Comparison of ENCODE assay signal across 14 cellular contexts in the genomic region with DNA sequence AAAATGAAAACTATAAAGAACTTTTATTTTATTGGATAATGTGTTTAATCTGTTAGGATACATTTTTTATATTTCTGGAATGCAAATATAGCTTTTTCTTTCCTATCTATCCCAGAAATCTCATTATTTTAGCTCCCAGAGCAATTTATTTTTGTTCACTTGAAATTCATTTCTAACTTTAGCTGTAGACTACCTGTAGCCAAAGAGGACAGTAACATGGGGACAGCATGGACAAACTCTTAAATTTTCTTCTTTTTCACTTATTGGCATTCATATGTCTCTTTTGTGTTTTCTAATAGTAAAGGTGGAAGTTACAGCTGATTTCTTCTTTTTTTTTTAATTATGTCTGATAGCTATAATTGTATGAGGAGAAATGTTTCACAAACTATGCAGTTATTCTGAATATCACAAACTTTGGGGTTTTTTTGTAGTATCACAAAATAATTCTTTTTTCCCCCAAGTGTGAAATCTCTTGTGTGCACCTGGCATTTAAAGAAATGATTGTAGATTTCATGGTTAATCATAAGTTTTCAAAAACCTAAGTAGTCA. TPM values are rescaled to one million over a fixed set of nuclear protein-coding genes. Genes with fewer than 3 reads are reported as not detected.
A peak's percentile ranks its signal among the peaks of the same experiment; 100 is the strongest.
DNase-seq lines count a peak whose midpoint lies in the region; ATAC-seq, FAIRE-seq and TF ChIP-seq lines count a peak whose summit lies in the region.
"Had no signal": no experiment of that assay in that cellular context is flagged by ENCODE, and none has a peak within 500 bp of the region (broad histone marks: within the 10 kb centered on the region; RNA-seq: fewer than 3 reads in every experiment).

No MANE protein-coding gene starts in this region.

- H3K4me2 ChIP-seq in keratinocyte (ENCODE audit: control insufficient read depth, extremely low read depth, insufficient read depth, low read depth, low read length), result peak overlapping the region; percentile 74

- H3K36me3 Mint-ChIP-seq in activated T-helper 17 cell treated with anti-CD3 and anti-CD28 coated beads, Interleukin-2, amount 50 U/mL, for 72 hours (ENCODE audit: low read depth), result peaks cover 80% of the 10 kb centered on the region

- ATAC-seq in heart right ventricle (no peak), GM19395 (IDR thresholded peaks at IDR 0.05; ENCODE audit: unreplicated experiment) (no peak), HG02852 (IDR thresholded peaks at IDR 0.05; ENCODE audit: unreplicated experiment) (no peak)
- no peak for ATAC-seq in activated T-helper 17 cell treated with anti-CD3 and anti-CD28 coated beads, Interleukin-2, amount 50 U/mL, for 72 hours (replicated peaks)

- H2AFZ ChIP-seq in keratinocyte (ENCODE audit: control insufficient read depth, low read length), result no peak overlapping the region

- H4K20me1 ChIP-seq in keratinocyte (ENCODE audit: control insufficient read depth, extremely low read depth, insufficient read depth, low read length), result no peaks in the 10 kb centered on the region

- intact Hi-C loops in heart right ventricle (cut with DNase I) (no loop called here), tibial artery (cut with DNase I; ENCODE audit: low total_unique reads) (no loop called here)

- H3K79me2 ChIP-seq in keratinocyte (ENCODE audit: control insufficient read depth, insufficient read depth, low read length), result peaks cover 2% of the 10 kb centered on the region

- H3K36me3 ChIP-seq in cardiac muscle cell (peaks cover 6% of the 10 kb centered on the region), heart right ventricle (peaks cover 0 to 42% (median 10%) of the 10 kb centered on the region in 9 donors), keratinocyte (ENCODE audit: control insufficient read depth in 2 of 2, extremely low read depth in 1 of 2, insufficient read depth in 2 of 2, low read length in 2 of 2) (peaks cover 4 to 8% of the 10 kb centered on the region in 2 experiments), tibial artery (peaks cover 4 to 6% (median 5%) of the 10 kb centered on the region in 3 donors)
- H3K36me3 ChIP-seq: prostate gland had no signal

- H3K9ac ChIP-seq in keratinocyte (ENCODE audit: control insufficient read depth, extremely low read depth, insufficient read depth, low read length), result peak overlapping the region; percentile 76

- H3K4me1 Mint-ChIP-seq in activated T-helper 17 cell treated with anti-CD3 and anti-CD28 coated beads, Interleukin-2, amount 50 U/mL, for 72 hours, result peaks cover 26% of the 10 kb centered on the region

- H3K4me1 ChIP-seq in cardiac muscle cell (ENCODE audit: low read depth), result peaks cover 18% of the 10 kb centered on the region
- H3K4me1 ChIP-seq in heart right ventricle, result peaks cover 0 to 54% (median 0%) of the 10 kb centered on the region in 9 donors
- H3K4me1 ChIP-seq in keratinocyte (ENCODE audit: control insufficient read depth, extremely low read depth, insufficient read depth, low read length), result peaks cover 33% of the 10 kb centered on the region
- peaks cover 0 to 34% (median 4%) of the 10 kb centered on the region in 4 donors for H3K4me1 ChIP-seq in tibial artery
- H3K4me1 ChIP-seq: prostate gland had no signal

- no peak overlapping the region for H3K4me3 ChIP-seq in cardiac muscle cell
- H3K4me3 ChIP-seq in heart right ventricle, result no peak overlapping the region
- H3K4me3 ChIP-seq in keratinocyte (ENCODE audit: control insufficient read depth in 2 of 3, extremely low read depth in 1 of 3, insufficient read depth in 2 of 3, low read depth in 1 of 3, low read length in 3 of 3), result peak overlapping the region in 1 of 3 experiments; percentile 30
- H3K4me3 ChIP-seq in tibial artery, result no peak overlapping the region
- H3K4me3 ChIP-seq: prostate gland had no signal

- DNase-seq in cardiac muscle cell (ENCODE audit: low read depth in 1 of 2, low spot score in 1 of 2) (no peak), heart right ventricle (no peak), keratinocyte (ENCODE audit: low read depth, low spot score) (no peak), tibial artery (no peak), NCI-H345 treated with DMSO at 0.1 percent for 48 hours (lab: John Stamatoyannopoulos, UW; ENCODE audit: unreplicated experiment) (no peak)
- DNase-seq: DND-41; mesendoderm; stimulated activated naive CD4-positive, alpha-beta T cell treated with Interleukin-2 at 50 U/mL for 16 hours had no signal

- peak overlapping the region; percentile 73 for H3K4me3 Mint-ChIP-seq in activated T-helper 17 cell treated with anti-CD3 and anti-CD28 coated beads, Interleukin-2, amount 50 U/mL, for 72 hours
- H3K4me3 Mint-ChIP-seq: B cell had no signal

- no peaks in the 10 kb centered on the region for H3K9me3 Mint-ChIP-seq in activated T-helper 17 cell treated with anti-CD3 and anti-CD28 coated beads, Interleukin-2, amount 50 U/mL, for 72 hours

- no peak for FAIRE-seq in keratinocyte (lab: Jason Lieb, UNC)

- H3K27ac Mint-ChIP-seq in activated T-helper 17 cell treated with anti-CD3 and anti-CD28 coated beads, Interleukin-2, amount 50 U/mL, for 72 hours, result peak overlapping the region; percentile 98
- H3K27ac Mint-ChIP-seq: B cell had no signal

- dilution Hi-C loops in keratinocyte (cut with MboI; ENCODE audit: extremely low pct_ligation_motif_present, low sequenced_read_pairs), result no loop called here

- H3K9me3 ChIP-seq in cardiac muscle cell (ENCODE audit: low read depth), result no peaks in the 10 kb centered on the region
- peaks cover 0 to 8% (median 0%) of the 10 kb centered on the region in 11 donors for H3K9me3 ChIP-seq in heart right ventricle
- no peaks in the 10 kb centered on the region for H3K9me3 ChIP-seq in keratinocyte (ENCODE audit: control insufficient read depth, low read depth, low read length)
- H3K9me3 ChIP-seq in tibial artery, result no peaks in the 10 kb centered on the region
- H3K9me3 ChIP-seq: prostate gland had no signal

- no peaks in the 10 kb centered on the region for H3K27me3 ChIP-seq in cardiac muscle cell
- H3K27me3 ChIP-seq in heart right ventricle, result no peaks in the 10 kb centered on the region
- H3K27me3 ChIP-seq in keratinocyte (ENCODE audit: control insufficient read depth, extremely low read depth, insufficient read depth, low read length), result no peaks in the 10 kb centered on the region
- no peaks in the 10 kb centered on the region for H3K27me3 ChIP-seq in tibial artery

- no peaks in the 10 kb centered on the region for H3K27me3 Mint-ChIP-seq in activated T-helper 17 cell treated with anti-CD3 and anti-CD28 coated beads, Interleukin-2, amount 50 U/mL, for 72 hours
- H3K27me3 Mint-ChIP-seq: B cell had no signal

- no peaks in the 10 kb centered on the region for H3K9me1 ChIP-seq in keratinocyte (ENCODE audit: control insufficient read depth, extremely low read depth, insufficient read depth, low read length)

- TF ChIP-seq CTCF in cardiac muscle cell (IDR thresholded peaks at IDR 0.05; ENCODE audit: low read depth, low read length) (no peak), heart right ventricle (IDR thresholded peaks at IDR 0.05) (no peak), keratinocyte (optimal IDR thresholded peaks at IDR 0.05 in 1 of 3, IDR thresholded peaks at IDR 0.05 in 1 of 3, conservative IDR thresholded peaks at IDR 0.05 in 1 of 3; ENCODE audit: extremely low read depth in 1 of 3, insufficient read depth in 2 of 3, low read length in 3 of 3) (no peak), tibial artery (IDR thresholded peaks at IDR 0.05) (no peak)

- peak overlapping the region; percentile 92 for H3K27ac ChIP-seq in cardiac muscle cell
- H3K27ac ChIP-seq in heart right ventricle, result peak overlapping the region in 1 of 10 donors; percentile 70
- peak overlapping the region; percentile 93 for H3K27ac ChIP-seq in keratinocyte (ENCODE audit: control insufficient read depth, insufficient read depth, low read length)
- peak overlapping the region; percentile 42 to 53 for H3K27ac ChIP-seq in tibial artery
- H3K27ac ChIP-seq: HL-60, prostate gland had no signal

RNA-seq across cellular contexts. Expression of a gene that starts 55.4 kb away (rescaled TPM):
- total RNA-seq in cardiac muscle cell (73.9 and 91.3 TPM in 2 replicates), heart right ventricle (10 to 100 TPM; 41.3 to 98.9 (median 51.6) TPM)
- polyA plus RNA-seq in cardiac muscle cell (62.6 and 65.0 TPM in 2 replicates), heart right ventricle (10 to 100 TPM; 20.5 to 38.1 TPM), keratinocyte (90.6 to 326 TPM (median 303 TPM) in 3 replicates)
- total RNA-seq in activated T-helper 17 cell treated with anti-CD3 and anti-CD28 coated beads, Interleukin-2, amount 50 U/mL, for 72 hours, result 100 to 1,000 TPM; 309 to 488 TPM
- 196 TPM for polyA plus RNA-seq in keratinocyte (2011; ENCODE audit: low read depth)
- polyA plus RNA-seq in keratinocyte (2011; cell fraction: cytosol; rRNA removed), result 29.5 and 61.2 TPM in 2 replicates
- polyA plus RNA-seq in keratinocyte (2011; cell fraction: nucleus; rRNA removed), result 630 and 768 TPM in 2 replicates
- 78.0 and 222 TPM in 2 replicates for polyA plus RNA-seq in keratinocyte (2012; ENCODE audit: low replicate concordance)
- polyA minus RNA-seq in keratinocyte, result 132 to 414 TPM (median 326 TPM) in 3 replicates
- 47.0 TPM for polyA minus RNA-seq in keratinocyte (2011; cell fraction: cytosol; rRNA and poly(A)+ RNA removed)
- polyA minus RNA-seq in keratinocyte (2011; cell fraction: nucleus; rRNA and poly(A)+ RNA removed), result 294 and 592 TPM in 2 replicates

RNA-seq across cellular contexts. Expression of a gene that starts 55.7 kb away (rescaled TPM):
- 9.3 and 12.0 TPM in 2 replicates for total RNA-seq in cardiac muscle cell
- 17.7 and 22.9 TPM in 2 replicates for polyA plus RNA-seq in cardiac muscle cell
- 10 to 100 TPM in 3 of 10 donors, 1 to 10 TPM in 7; 7.5 to 13.8 (median 9.1) TPM for total RNA-seq in heart right ventricle
- polyA plus RNA-seq in heart right ventricle, result 10 to 100 TPM; 21.7 to 23.6 TPM
- 10 to 100 TPM; 32.4 to 48.6 TPM for total RNA-seq in activated T-helper 17 cell treated with anti-CD3 and anti-CD28 coated beads, Interleukin-2, amount 50 U/mL, for 72 hours
- 94.1 to 107 TPM (median 97.0 TPM) in 3 replicates for polyA plus RNA-seq in keratinocyte
- 53.6 TPM for polyA plus RNA-seq in keratinocyte (2011; ENCODE audit: low read depth)
- polyA plus RNA-seq in keratinocyte (2011; cell fraction: cytosol; rRNA removed), result 65.1 and 99.3 TPM in 2 replicates
- 131 and 173 TPM in 2 replicates for polyA plus RNA-seq in keratinocyte (2011; cell fraction: nucleus; rRNA removed)
- polyA plus RNA-seq in keratinocyte (2012; ENCODE audit: low replicate concordance), result 54.0 and 79.9 TPM in 2 replicates
- polyA minus RNA-seq in keratinocyte, result 21.1 to 29.3 TPM (median 27.5 TPM) in 3 replicates
- polyA minus RNA-seq in keratinocyte (2011; cell fraction: cytosol; rRNA and poly(A)+ RNA removed), result 21.5 TPM
- polyA minus RNA-seq in keratinocyte (2011; cell fraction: nucleus; rRNA and poly(A)+ RNA removed), result 27.4 and 46.9 TPM in 2 replicates
